ENCODE assay signal across 1 cellular context in genomic region chr1:39272027-39272790, GRCh38.
TF ChIP-seq lines count a peak whose summit lies in the region.

No MANE protein-coding gene starts in this region.

TF ChIP-seq in K562, 482 proteins besides CTCF, POLR2A, EP300 and RAD21 (continued from another document and continues in another):
- TF ChIP-seq MNT (conservative IDR thresholded peaks at IDR 0.05) (no peak), BACH1 (tag; IDR thresholded peaks at IDR 0.05) (no peak), CCAR2 (IDR thresholded peaks at IDR 0.05; ENCODE audit: low read depth, low read length) (no peak), SMARCC2 (IDR thresholded peaks at IDR 0.05; ENCODE audit: low read depth) (no peak), ATF2 (CRISPR knock-in tag; IDR thresholded peaks at IDR 0.05) (no peak), RCOR1 (IDR thresholded peaks at IDR 0.05; ENCODE audit: borderline replicate concordance in 1 of 2, low read depth in 2 of 2, low read length in 2 of 2) (peak in 1 of 2 experiments; percentile 72; a peak in 1 of 4 replicates), NR2C1 (IDR thresholded peaks at IDR 0.05) (peak; percentile 64; the same call in 1 of the 2 replicates), NR2C1 (tag; IDR thresholded peaks at IDR 0.05) (peak; percentile 65), MIER1 (IDR thresholded peaks at IDR 0.05; ENCODE audit: low read depth) (no peak), NR3C1 (CRISPR knock-in tag; IDR thresholded peaks at IDR 0.05) (no peak), FOXP1 (CRISPR knock-in tag; IDR thresholded peaks at IDR 0.05) (no peak), ZNF263 (CRISPR knock-in tag; IDR thresholded peaks at IDR 0.05; ENCODE audit: borderline replicate concordance) (no peak), TAF15 (IDR thresholded peaks at IDR 0.05; ENCODE audit: low read depth, low read length) (no peak), FOXA1 (IDR thresholded peaks at IDR 0.05; ENCODE audit: borderline replicate concordance) (no peak), NELFE (IDR thresholded peaks at IDR 0.05; ENCODE audit: insufficient read depth, insufficient read length) (no peak), JUND (IDR thresholded peaks at IDR 0.05; ENCODE audit: borderline replicate concordance, low read depth, low read length) (peak; percentile 11; the same call in 1 of the 2 replicates), JUND (tag; IDR thresholded peaks at IDR 0.05; ENCODE audit: borderline replicate concordance, low read depth, low read length) (no peak), FOSL1 (tag; conservative IDR thresholded peaks at IDR 0.05) (0 out of 2 replicates have a peak, but pooled peaks have one; percentile 46), CBX8 (IDR thresholded peaks at IDR 0.05; ENCODE audit: borderline replicate concordance, extremely low read depth, low read depth, low read length, poor library complexity, severe bottlenecking) (no peak), CAMTA2 (CRISPR knock-in tag; conservative IDR thresholded peaks at IDR 0.05) (no peak), DMBX1 (CRISPR knock-in tag; IDR thresholded peaks at IDR 0.05; ENCODE audit: borderline replicate concordance) (0 out of 2 replicates have a peak, but pooled peaks have one; percentile 15), ZNF165 (CRISPR knock-in tag; IDR thresholded peaks at IDR 0.05; ENCODE audit: borderline replicate concordance) (no peak), SMAD4 (CRISPR knock-in tag; conservative IDR thresholded peaks at IDR 0.05) (0 out of 2 replicates have a peak, but pooled peaks have one; percentile 36), EGR1 (conservative IDR thresholded peaks at IDR 0.05) (no peak), ARID1B (IDR thresholded peaks at IDR 0.05) (peak; percentile 18; the same call in 1 of the 2 replicates), MECOM (CRISPR knock-in tag; IDR thresholded peaks at IDR 0.05) (0 out of 2 replicates have a peak, but pooled peaks have one; percentile 48), TFE3 (CRISPR knock-in tag; IDR thresholded peaks at IDR 0.05) (peak; percentile 26; the same call in 1 of the 2 replicates), ZNF586 (CRISPR knock-in tag; conservative IDR thresholded peaks at IDR 0.05) (no peak), ZNF785 (CRISPR knock-in tag; IDR thresholded peaks at IDR 0.05) (no peak), ZNF764 (CRISPR knock-in tag; IDR thresholded peaks at IDR 0.05; ENCODE audit: low read depth) (no peak), ZNF41 (CRISPR knock-in tag; conservative IDR thresholded peaks at IDR 0.05) (no peak), SNAPC5 (CRISPR knock-in tag; IDR thresholded peaks at IDR 0.05) (no peak), MBD2 (IDR thresholded peaks at IDR 0.05; ENCODE audit: borderline replicate concordance, low read depth) (no peak), PRDM10 (IDR thresholded peaks at IDR 0.05; ENCODE audit: partially characterized antibody) (no peak)
- TF ChIP-seq, protein P1, sequence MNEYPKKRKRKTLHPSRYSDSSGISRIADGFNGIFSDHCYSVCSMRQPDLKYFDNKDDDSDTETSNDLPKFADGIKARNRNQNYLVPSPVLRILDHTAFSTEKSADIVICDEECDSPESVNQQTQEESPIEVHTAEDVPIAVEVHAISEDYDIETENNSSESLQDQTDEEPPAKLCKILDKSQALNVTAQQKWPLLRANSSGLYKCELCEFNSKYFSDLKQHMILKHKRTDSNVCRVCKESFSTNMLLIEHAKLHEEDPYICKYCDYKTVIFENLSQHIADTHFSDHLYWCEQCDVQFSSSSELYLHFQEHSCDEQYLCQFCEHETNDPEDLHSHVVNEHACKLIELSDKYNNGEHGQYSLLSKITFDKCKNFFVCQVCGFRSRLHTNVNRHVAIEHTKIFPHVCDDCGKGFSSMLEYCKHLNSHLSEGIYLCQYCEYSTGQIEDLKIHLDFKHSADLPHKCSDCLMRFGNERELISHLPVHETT (CRISPR knock-in tag; conservative IDR thresholded peaks at IDR 0.05 in 1 of 2, IDR thresholded peaks at IDR 0.05 in 1 of 2) = no peak
- TF ChIP-seq, protein P2, sequence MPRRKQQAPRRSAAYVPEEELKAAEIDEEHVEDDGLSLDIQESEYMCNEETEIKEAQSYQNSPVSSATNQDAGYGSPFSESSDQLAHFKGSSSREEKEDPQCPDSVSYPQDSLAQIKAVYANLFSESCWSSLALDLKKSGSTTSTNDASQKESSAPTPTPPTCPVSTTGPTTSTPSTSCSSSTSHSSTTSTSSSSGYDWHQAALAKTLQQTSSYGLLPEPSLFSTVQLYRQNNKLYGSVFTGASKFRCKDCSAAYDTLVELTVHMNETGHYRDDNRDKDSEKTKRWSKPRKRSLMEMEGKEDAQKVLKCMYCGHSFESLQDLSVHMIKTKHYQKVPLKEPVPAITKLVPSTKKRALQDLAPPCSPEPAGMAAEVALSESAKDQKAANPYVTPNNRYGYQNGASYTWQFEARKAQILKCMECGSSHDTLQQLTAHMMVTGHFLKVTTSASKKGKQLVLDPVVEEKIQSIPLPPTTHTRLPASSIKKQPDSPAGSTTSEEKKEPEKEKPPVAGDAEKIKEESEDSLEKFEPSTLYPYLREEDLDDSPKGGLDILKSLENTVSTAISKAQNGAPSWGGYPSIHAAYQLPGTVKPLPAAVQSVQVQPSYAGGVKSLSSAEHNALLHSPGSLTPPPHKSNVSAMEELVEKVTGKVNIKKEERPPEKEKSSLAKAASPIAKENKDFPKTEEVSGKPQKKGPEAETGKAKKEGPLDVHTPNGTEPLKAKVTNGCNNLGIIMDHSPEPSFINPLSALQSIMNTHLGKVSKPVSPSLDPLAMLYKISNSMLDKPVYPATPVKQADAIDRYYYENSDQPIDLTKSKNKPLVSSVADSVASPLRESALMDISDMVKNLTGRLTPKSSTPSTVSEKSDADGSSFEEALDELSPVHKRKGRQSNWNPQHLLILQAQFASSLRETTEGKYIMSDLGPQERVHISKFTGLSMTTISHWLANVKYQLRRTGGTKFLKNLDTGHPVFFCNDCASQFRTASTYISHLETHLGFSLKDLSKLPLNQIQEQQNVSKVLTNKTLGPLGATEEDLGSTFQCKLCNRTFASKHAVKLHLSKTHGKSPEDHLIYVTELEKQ (CRISPR knock-in tag; IDR thresholded peaks at IDR 0.05) = no peak
- TF ChIP-seq, protein P3, sequence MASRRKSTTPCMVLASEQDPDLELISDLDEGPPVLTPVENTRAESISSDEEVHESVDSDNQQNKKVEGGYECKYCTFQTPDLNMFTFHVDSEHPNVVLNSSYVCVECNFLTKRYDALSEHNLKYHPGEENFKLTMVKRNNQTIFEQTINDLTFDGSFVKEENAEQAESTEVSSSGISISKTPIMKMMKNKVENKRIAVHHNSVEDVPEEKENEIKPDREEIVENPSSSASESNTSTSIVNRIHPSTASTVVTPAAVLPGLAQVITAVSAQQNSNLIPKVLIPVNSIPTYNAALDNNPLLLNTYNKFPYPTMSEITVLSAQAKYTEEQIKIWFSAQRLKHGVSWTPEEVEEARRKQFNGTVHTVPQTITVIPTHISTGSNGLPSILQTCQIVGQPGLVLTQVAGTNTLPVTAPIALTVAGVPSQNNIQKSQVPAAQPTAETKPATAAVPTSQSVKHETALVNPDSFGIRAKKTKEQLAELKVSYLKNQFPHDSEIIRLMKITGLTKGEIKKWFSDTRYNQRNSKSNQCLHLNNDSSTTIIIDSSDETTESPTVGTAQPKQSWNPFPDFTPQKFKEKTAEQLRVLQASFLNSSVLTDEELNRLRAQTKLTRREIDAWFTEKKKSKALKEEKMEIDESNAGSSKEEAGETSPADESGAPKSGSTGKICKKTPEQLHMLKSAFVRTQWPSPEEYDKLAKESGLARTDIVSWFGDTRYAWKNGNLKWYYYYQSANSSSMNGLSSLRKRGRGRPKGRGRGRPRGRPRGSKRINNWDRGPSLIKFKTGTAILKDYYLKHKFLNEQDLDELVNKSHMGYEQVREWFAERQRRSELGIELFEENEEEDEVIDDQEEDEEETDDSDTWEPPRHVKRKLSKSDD (conservative IDR thresholded peaks at IDR 0.05; ENCODE audit: low read length) = no peak
- TF ChIP-seq, protein P4, sequence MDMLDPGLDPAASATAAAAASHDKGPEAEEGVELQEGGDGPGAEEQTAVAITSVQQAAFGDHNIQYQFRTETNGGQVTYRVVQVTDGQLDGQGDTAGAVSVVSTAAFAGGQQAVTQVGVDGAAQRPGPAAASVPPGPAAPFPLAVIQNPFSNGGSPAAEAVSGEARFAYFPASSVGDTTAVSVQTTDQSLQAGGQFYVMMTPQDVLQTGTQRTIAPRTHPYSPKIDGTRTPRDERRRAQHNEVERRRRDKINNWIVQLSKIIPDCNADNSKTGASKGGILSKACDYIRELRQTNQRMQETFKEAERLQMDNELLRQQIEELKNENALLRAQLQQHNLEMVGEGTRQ (CRISPR knock-in tag; IDR thresholded peaks at IDR 0.05) = peak; percentile 38; the same call in 1 of the 2 replicates
- TF ChIP-seq, protein P5, sequence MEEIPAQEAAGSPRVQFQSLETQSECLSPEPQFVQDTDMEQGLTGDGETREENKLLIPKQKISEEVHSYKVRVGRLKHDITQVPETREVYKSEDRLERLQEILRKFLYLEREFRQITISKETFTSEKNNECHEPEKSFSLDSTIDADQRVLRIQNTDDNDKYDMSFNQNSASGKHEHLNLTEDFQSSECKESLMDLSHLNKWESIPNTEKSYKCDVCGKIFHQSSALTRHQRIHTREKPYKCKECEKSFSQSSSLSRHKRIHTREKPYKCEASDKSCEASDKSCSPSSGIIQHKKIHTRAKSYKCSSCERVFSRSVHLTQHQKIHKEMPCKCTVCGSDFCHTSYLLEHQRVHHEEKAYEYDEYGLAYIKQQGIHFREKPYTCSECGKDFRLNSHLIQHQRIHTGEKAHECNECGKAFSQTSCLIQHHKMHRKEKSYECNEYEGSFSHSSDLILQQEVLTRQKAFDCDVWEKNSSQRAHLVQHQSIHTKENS (CRISPR knock-in tag; IDR thresholded peaks at IDR 0.05) = no peak
- TF ChIP-seq, protein P6, sequence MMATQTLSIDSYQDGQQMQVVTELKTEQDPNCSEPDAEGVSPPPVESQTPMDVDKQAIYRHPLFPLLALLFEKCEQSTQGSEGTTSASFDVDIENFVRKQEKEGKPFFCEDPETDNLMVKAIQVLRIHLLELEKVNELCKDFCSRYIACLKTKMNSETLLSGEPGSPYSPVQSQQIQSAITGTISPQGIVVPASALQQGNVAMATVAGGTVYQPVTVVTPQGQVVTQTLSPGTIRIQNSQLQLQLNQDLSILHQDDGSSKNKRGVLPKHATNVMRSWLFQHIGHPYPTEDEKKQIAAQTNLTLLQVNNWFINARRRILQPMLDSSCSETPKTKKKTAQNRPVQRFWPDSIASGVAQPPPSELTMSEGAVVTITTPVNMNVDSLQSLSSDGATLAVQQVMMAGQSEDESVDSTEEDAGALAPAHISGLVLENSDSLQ (IDR thresholded peaks at IDR 0.05) = peak; percentile 78
